Comparison of ENCODE assay signal across 13 cellular contexts in the genomic region with DNA sequence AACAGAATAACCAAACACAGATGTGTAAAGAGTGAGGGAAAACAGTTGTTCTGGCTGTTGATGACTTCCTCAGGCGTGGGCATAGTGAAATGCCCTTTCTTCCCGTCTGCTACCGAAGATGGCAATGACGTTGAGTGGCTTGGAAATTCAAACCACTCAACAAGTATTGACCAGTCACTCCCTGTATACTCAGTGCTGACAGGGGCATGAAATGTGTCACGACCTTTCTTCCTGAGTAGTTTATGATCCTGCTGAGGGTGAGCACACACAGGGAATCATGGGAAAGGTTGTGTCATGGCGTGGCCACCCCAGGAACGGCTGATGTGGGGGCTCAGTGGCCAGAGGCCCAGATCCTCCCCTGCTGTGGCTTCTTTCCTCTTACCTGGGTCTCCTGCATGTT.
"Had no signal": no experiment of that assay in that cellular context is flagged by ENCODE, and none has a peak within 500 bp of the region (broad histone marks: within the 10 kb centered on the region; RNA-seq: fewer than 3 reads in every experiment).

No MANE protein-coding gene starts in this region.

- H3K4me3 ChIP-seq: suprapubic skin, upper lobe of left lung had no signal

- H3K9me3 Mint-ChIP-seq: central memory CD8-positive, alpha-beta T cell; dendritic cell treated with granulocyte-macrophage colony-stimulating factor and Interleukin-4, amounts not matched to agents 40 ng/mL and 50 ng/mL, for 4 days; natural killer cell had no signal

- H3K27ac Mint-ChIP-seq: dendritic cell treated with granulocyte-macrophage colony-stimulating factor and Interleukin-4, amounts not matched to agents 40 ng/mL and 50 ng/mL, for 4 days; natural killer cell had no signal

- H3K9me3 ChIP-seq: suprapubic skin, upper lobe of left lung had no signal

- H3K36me3 ChIP-seq: suprapubic skin, upper lobe of left lung had no signal

- H3K27me3 ChIP-seq: suprapubic skin, upper lobe of left lung had no signal

- H3K27ac ChIP-seq: suprapubic skin had no signal

- H3K36me3 Mint-ChIP-seq: natural killer cell had no signal

- DNase-seq: activated CD4-positive, alpha-beta T cell treated with anti-CD3 and anti-CD28 coated beads for 48 hours; activated CD8-positive, alpha-beta memory T cell treated with anti-CD3 and anti-CD28 coated beads for 24 hours; activated naive CD4-positive, alpha-beta T cell treated with Interleukin-2 at 50 U/mL for 16 hours; erythroblast; natural killer cell; stimulated activated CD4-positive, alpha-beta T cell treated with anti-CD3 and anti-CD28 coated beads, Interleukin-4, amount 100 ng/mL, for 1 hour; stimulated activated CD8-positive, alpha-beta memory T cell treated with anti-CD3 and anti-CD28 coated beads, Interleukin-4, amount 100 ng/mL, for 48 hours; stimulated activated naive CD8-positive, alpha-beta T cell treated with anti-CD3 and anti-CD28 coated beads, Interleukin-15, Interleukin-2, amounts not matched to agents 100 U/mL and 50 U/mL, for 24 hours; T-helper 9 cell had no signal

- ATAC-seq: natural killer cell; stimulated activated naive CD8-positive, alpha-beta T cell treated with anti-CD3 and anti-CD28 coated beads, Interleukin-15, Interleukin-2, amounts not matched to agents 100 U/mL and 50 U/mL, for 24 hours had no signal

- H3K4me3 Mint-ChIP-seq: central memory CD8-positive, alpha-beta T cell; dendritic cell treated with granulocyte-macrophage colony-stimulating factor and Interleukin-4, amounts not matched to agents 40 ng/mL and 50 ng/mL, for 4 days; natural killer cell had no signal
